10 cellular contexts compared by ENCODE assay signal in genomic region chr11:12170984-12171383, GRCh38.
DNase-seq lines count a peak whose midpoint lies in the region; ATAC-seq and TF ChIP-seq lines count a peak whose summit lies in the region.
"Had no signal": no experiment of that assay in that cellular context is flagged by ENCODE, and none has a peak within 500 bp of the region (broad histone marks: within the 10 kb centered on the region; RNA-seq: fewer than 3 reads in every experiment).

No MANE protein-coding gene starts in this region.

- H3K9me3 Mint-ChIP-seq in activated T-cell treated with anti-CD3 and anti-CD28 coated beads, Interleukin-2, amount 50 U/mL, for 24 hours: peaks cover 6% of the 10 kb centered on the region
- H3K9me3 Mint-ChIP-seq in activated T-cell treated with anti-CD3 and anti-CD28 coated beads, Interleukin-2, amount 50 U/mL, for 4 hours: peaks cover 6% of the 10 kb centered on the region

- peaks cover 60% of the 10 kb centered on the region for H3K4me1 Mint-ChIP-seq in activated T-cell treated with anti-CD3 and anti-CD28 coated beads, Interleukin-2, amount 50 U/mL, for 24 hours (ENCODE audit: low read depth)
- H3K4me1 Mint-ChIP-seq in activated T-cell treated with anti-CD3 and anti-CD28 coated beads, Interleukin-2, amount 50 U/mL, for 4 hours (ENCODE audit: low read depth): peaks cover 42% of the 10 kb centered on the region

- H3K4me3 ChIP-seq in cardiac fibroblast (replicated peaks in 1 of 2; ENCODE audit: low read depth in 2 of 2, low read length in 2 of 2) (no peak overlapping the region), lung (no peak overlapping the region), upper lobe of right lung (no peak overlapping the region)

- H3K27ac ChIP-seq in lung (ENCODE audit: low read depth in 1 of 2, low read length in 1 of 2) (peak overlapping the region; percentile 9 to 14), upper lobe of right lung (no peak overlapping the region)

- H3K4me3 Mint-ChIP-seq in activated T-cell treated with anti-CD3 and anti-CD28 coated beads, Interleukin-2, amount 50 U/mL, for 24 hours: no peak overlapping the region
- no peak overlapping the region for H3K4me3 Mint-ChIP-seq in activated T-cell treated with anti-CD3 and anti-CD28 coated beads, Interleukin-2, amount 50 U/mL, for 4 hours

- intact Hi-C loops in upper lobe of right lung (cut with DNase I): no loop called here

- no peak overlapping the region for H3K27ac Mint-ChIP-seq in activated T-cell treated with anti-CD3 and anti-CD28 coated beads, Interleukin-2, amount 50 U/mL, for 24 hours
- H3K27ac Mint-ChIP-seq: progenitor cell of endocrine pancreas had no signal

- peak; percentile 15 for DNase-seq in activated T-cell treated with anti-CD3 and anti-CD28 coated beads, Interleukin-2, amount 50 U/mL, for 24 hours
- no peak for DNase-seq in activated T-cell treated with anti-CD3 and anti-CD28 coated beads, Interleukin-2, amount 50 U/mL, for 4 hours
- DNase-seq in cardiac fibroblast (ENCODE audit: low read depth in 2 of 2) (peak; percentile 85 to 92), lung (ENCODE audit: low spot score) (no peak), upper lobe of right lung (peak; percentile 56), HPDE6-E6E7 (ENCODE audit: extremely low spot score) (no peak), RKO (ENCODE audit: low spot score) (no peak)
- DNase-seq: kidney glomerular epithelial cell had no signal

- H3K4me1 ChIP-seq in lung (ENCODE audit: control insufficient read depth in 2 of 2, insufficient read depth in 2 of 2, low read length in 2 of 2): peaks cover 8 to 27% of the 10 kb centered on the region in 2 donors
- H3K4me1 ChIP-seq in upper lobe of right lung: peaks cover 22% of the 10 kb centered on the region

- peaks cover 37% of the 10 kb centered on the region for H3K36me3 Mint-ChIP-seq in activated T-cell treated with anti-CD3 and anti-CD28 coated beads, Interleukin-2, amount 50 U/mL, for 24 hours (ENCODE audit: low read depth)
- H3K36me3 Mint-ChIP-seq in activated T-cell treated with anti-CD3 and anti-CD28 coated beads, Interleukin-2, amount 50 U/mL, for 4 hours (ENCODE audit: insufficient read depth): peaks cover 10% of the 10 kb centered on the region

- H3K36me3 ChIP-seq in lung (ENCODE audit: control insufficient read depth in 2 of 2, insufficient read depth in 2 of 2, low read length in 2 of 2): peaks cover 0 to 4% of the 10 kb centered on the region in 2 donors
- no peaks in the 10 kb centered on the region for H3K36me3 ChIP-seq in upper lobe of right lung

- H3K27me3 ChIP-seq in lung (ENCODE audit: control insufficient read depth, insufficient read depth) (no peaks in the 10 kb centered on the region), upper lobe of right lung (no peaks in the 10 kb centered on the region)

- TF ChIP-seq CTCF in cardiac fibroblast (IDR thresholded peaks at IDR 0.05; ENCODE audit: low read depth, low read length) (no peak), lung (IDR thresholded peaks at IDR 0.05; ENCODE audit: control extremely low read depth, extremely low read depth) (no peak), upper lobe of right lung (IDR thresholded peaks at IDR 0.05) (no peak)

- WGBS in lung, 2 donors: 50% methylated on average over 5 of the region's 5 CpGs

- H3K9me3 ChIP-seq in lung (ENCODE audit: control insufficient read depth in 2 of 2, insufficient read depth in 1 of 2, low read length in 1 of 2) (peaks cover 0 to 2% of the 10 kb centered on the region in 2 donors), upper lobe of right lung (no peaks in the 10 kb centered on the region)

- no peaks in the 10 kb centered on the region for H3K27me3 Mint-ChIP-seq in activated T-cell treated with anti-CD3 and anti-CD28 coated beads, Interleukin-2, amount 50 U/mL, for 24 hours
- H3K27me3 Mint-ChIP-seq in activated T-cell treated with anti-CD3 and anti-CD28 coated beads, Interleukin-2, amount 50 U/mL, for 4 hours (ENCODE audit: low read depth): peaks cover 1% of the 10 kb centered on the region
- H3K27me3 Mint-ChIP-seq: progenitor cell of endocrine pancreas had no signal

- ATAC-seq in activated T-cell treated with anti-CD3 and anti-CD28 coated beads, Interleukin-2, amount 50 U/mL, for 4 hours: no peak
- ATAC-seq in lung (ENCODE audit: insufficient read depth, low FRiP score) (no peak), upper lobe of right lung (peak; percentile 42), HG03521 (IDR thresholded peaks at IDR 0.05; ENCODE audit: unreplicated experiment) (no peak)

Comparison
In these comparisons a context has a peak if more than half of its experiments do, and no peak if none do; other contexts are left out.
1. DNase-seq: peak in activated T-cell treated with anti-CD3 and anti-CD28 coated beads, Interleukin-2, amount 50 U/mL, for 24 hours (single experiment), cardiac fibroblast (2 of 2) and upper lobe of right lung (single experiment); none in activated T-cell treated with anti-CD3 and anti-CD28 coated beads, Interleukin-2, amount 50 U/mL, for 4 hours (single experiment), lung (single experiment), HPDE6-E6E7 (single experiment) and RKO (single experiment).